7 cellular contexts compared by ENCODE assay signal in the genomic region with DNA sequence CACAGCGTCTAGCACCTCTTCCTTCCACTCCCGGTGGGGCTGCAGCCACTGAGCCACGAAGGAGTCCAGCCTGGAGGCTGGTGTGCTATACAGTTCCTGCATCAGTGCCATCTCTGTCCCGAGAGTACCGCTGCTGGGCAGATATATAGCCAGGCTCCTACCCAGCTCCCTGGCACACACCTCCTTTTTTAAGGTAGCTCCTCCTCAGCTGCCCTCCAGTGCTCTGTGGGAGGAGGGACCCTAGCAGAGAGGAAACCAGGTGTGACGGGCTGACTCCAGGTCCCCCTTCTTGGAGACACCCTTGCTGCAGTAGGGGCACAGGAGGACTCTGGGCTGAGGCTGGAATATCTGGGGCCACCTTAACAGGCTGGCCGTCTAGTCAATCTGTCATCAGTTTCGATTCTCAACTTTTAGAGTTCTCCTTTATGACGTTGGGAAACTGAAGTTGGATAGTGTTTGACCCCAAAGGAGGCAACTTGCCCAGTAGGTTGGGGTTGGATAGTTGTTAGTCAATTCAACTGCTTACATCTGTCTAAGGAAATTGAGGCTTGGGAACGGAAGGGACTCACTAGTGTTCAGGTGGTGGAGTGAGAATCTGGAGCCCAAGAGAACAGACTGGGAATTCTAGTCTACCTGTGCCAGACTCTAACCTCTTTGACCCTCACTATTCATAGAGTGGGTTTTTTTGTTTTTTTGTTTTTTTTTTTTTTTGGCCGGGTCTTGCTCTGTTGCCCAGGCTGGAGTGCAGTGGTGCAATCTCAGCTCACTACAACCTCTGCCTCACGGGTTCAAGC. TPM values are rescaled to one million over a fixed set of nuclear protein-coding genes. Genes with fewer than 3 reads are reported as not detected.
A peak's percentile ranks its signal among the peaks of the same experiment; 100 is the strongest.
DNase-seq lines count a peak whose midpoint lies in the region; ATAC-seq and TF ChIP-seq lines count a peak whose summit lies in the region.

A gene with protein sequence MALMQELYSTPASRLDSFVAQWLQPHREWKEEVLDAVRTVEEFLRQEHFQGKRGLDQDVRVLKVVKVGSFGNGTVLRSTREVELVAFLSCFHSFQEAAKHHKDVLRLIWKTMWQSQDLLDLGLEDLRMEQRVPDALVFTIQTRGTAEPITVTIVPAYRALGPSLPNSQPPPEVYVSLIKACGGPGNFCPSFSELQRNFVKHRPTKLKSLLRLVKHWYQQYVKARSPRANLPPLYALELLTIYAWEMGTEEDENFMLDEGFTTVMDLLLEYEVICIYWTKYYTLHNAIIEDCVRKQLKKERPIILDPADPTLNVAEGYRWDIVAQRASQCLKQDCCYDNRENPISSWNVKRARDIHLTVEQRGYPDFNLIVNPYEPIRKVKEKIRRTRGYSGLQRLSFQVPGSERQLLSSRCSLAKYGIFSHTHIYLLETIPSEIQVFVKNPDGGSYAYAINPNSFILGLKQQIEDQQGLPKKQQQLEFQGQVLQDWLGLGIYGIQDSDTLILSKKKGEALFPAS (minus strand): TSS at position 386 of the 794 bp plus-strand sequence. CDS start 275 bp downstream, at position 111.

- TF ChIP-seq CTCF in body of pancreas (IDR thresholded peaks at IDR 0.05) (no peak), lung (IDR thresholded peaks at IDR 0.05; ENCODE audit: control extremely low read depth, extremely low read depth) (no peak)

- WGBS in body of pancreas, 2 donors: 12 to 14% methylated on average over 10 to 12 of the region's 12 CpGs
- 12 to 13% methylated on average over 12 of the region's 12 CpGs for WGBS in lung, 2 donors

- H3K36me3 ChIP-seq in body of pancreas (replicated peaks in 1 of 2; ENCODE audit: insufficient read depth in 1 of 2, low read depth in 2 of 2): no peaks in the 10 kb centered on the region
- H3K36me3 ChIP-seq in lung (ENCODE audit: control insufficient read depth in 2 of 2, insufficient read depth in 2 of 2, low read length in 2 of 2): no peaks in the 10 kb centered on the region
- H3K36me3 ChIP-seq in stomach smooth muscle (ENCODE audit: control insufficient read depth in 2 of 2, insufficient read depth in 2 of 2, low read length in 2 of 2): no peaks in the 10 kb centered on the region

- peak within 1 kb of the TSS in 1 of 2 donors; percentile 29 for H3K9ac ChIP-seq in stomach smooth muscle (ENCODE audit: low read length in 2 of 2)

- peak in 2 of 3 donors; percentile 25 to 46 for TF ChIP-seq POLR2A in body of pancreas (IDR thresholded peaks at IDR 0.05)

- peak; percentile 42 for DNase-seq in T follicular helper cell (ENCODE audit: low read depth)
- DNase-seq in body of pancreas: peak; percentile 20 to 48 (median 38)
- no peak for DNase-seq in lung (ENCODE audit: low spot score)
- no peak for DNase-seq in NCI-H2029 treated with DMSO at 0.1 percent for 48 hours (lab: John Stamatoyannopoulos, UW)

- peak within 1 kb of the TSS in 1 of 4 donors; percentile 47 for H3K27ac ChIP-seq in body of pancreas
- H3K27ac ChIP-seq in lung (ENCODE audit: low read depth in 1 of 2, low read length in 1 of 2): peak within 1 kb of the TSS in 1 of 2 donors; percentile 66
- H3K27ac ChIP-seq in stomach smooth muscle (ENCODE audit: low read length): no peak within 1 kb of the TSS

- H3K9me3 ChIP-seq in body of pancreas: no peaks in the 10 kb centered on the region
- no peaks in the 10 kb centered on the region for H3K9me3 ChIP-seq in lung (ENCODE audit: control insufficient read depth in 2 of 2, insufficient read depth in 1 of 2, low read length in 1 of 2)
- no peaks in the 10 kb centered on the region for H3K9me3 ChIP-seq in stomach smooth muscle (ENCODE audit: control insufficient read depth in 2 of 2, low read length in 2 of 2)

- intact Hi-C loops in body of pancreas (cut with DNase I): no loop called here

- H3K4me1 ChIP-seq in body of pancreas (peaks cover 8% of the 10 kb centered on the region), lung (ENCODE audit: control insufficient read depth in 2 of 2, insufficient read depth in 2 of 2, low read length in 2 of 2) (peaks cover 0 to 13% of the 10 kb centered on the region in 2 donors), stomach smooth muscle (ENCODE audit: control insufficient read depth, insufficient read depth, low read length) (peaks cover 2% of the 10 kb centered on the region)

- no peaks in the 10 kb centered on the region for H3K27me3 ChIP-seq in body of pancreas
- H3K27me3 ChIP-seq in lung (ENCODE audit: control insufficient read depth, insufficient read depth): no peaks in the 10 kb centered on the region
- H3K27me3 ChIP-seq in stomach smooth muscle (ENCODE audit: control insufficient read depth in 1 of 2, insufficient read depth in 2 of 2, low read length in 2 of 2): peaks cover 0 to 4% of the 10 kb centered on the region in 2 donors

- ATAC-seq in GM18870 (IDR thresholded peaks at IDR 0.05; ENCODE audit: unreplicated experiment): peak; percentile 42
- ATAC-seq in HG03045 (IDR thresholded peaks at IDR 0.05; ENCODE audit: unreplicated experiment): peak; percentile 78
- ATAC-seq in body of pancreas: peak; percentile 69
- peak; percentile 56 for ATAC-seq in lung (ENCODE audit: insufficient read depth, low FRiP score)

- H3K4me3 ChIP-seq in body of pancreas: peak within 1 kb of the TSS; percentile 15 to 31
- H3K4me3 ChIP-seq in lung: peak within 1 kb of the TSS; percentile 76
- peak within 1 kb of the TSS; percentile 59 to 64 for H3K4me3 ChIP-seq in stomach smooth muscle (ENCODE audit: low read length in 2 of 2)

RNA-seq across cellular contexts. Expression of the gene that starts here (rescaled TPM):
- total RNA-seq in body of pancreas (1 to 10 TPM in 1 of 2 donors, under 1 TPM in 1; 0.78 to 1.3 TPM), lung (10 to 100 TPM in 1 of 2 donors, under 1 TPM in 1; 0.60 to 11.1 TPM)
- polyA plus RNA-seq in lung: 10 to 100 TPM in 1 of 2 donors, 1 to 10 TPM in 1; 7.8 to 10.5 TPM

Comparison
In these comparisons a context has a peak if more than half of its experiments do, and no peak if none do; other contexts are left out.
1. DNase-seq: peak in T follicular helper cell (single experiment) and body of pancreas (4 of 4); none in lung (single experiment) and NCI-H2029 treated with DMSO at 0.1 percent for 48 hours (single experiment).
2. H3K4me3 ChIP-seq: peak in every context shown above with its lines; median percentile 76 in lung; 62 in stomach smooth muscle; 23 in body of pancreas.
3. Peak in every context shown above with its lines, with median percentiles within 50 percentile points of each other: ATAC-seq.